In genomic region chr9:123927625-123928308, GRCh38 we compare ENCODE assay signal across 1 cellular context.
TF ChIP-seq lines count a peak whose summit lies in the region.

No MANE protein-coding gene starts in this region.

TF ChIP-seq in HepG2, 621 proteins besides CTCF, POLR2A, EP300 and RAD21 (continued from another document and continues in another):
- TF ChIP-seq TFE3 (CRISPR knock-in tag; IDR thresholded peaks at IDR 0.05): peak; percentile 60; the same call in 1 of the 2 replicates
- no peak for TF ChIP-seq HIVEP1 (CRISPR knock-in tag; IDR thresholded peaks at IDR 0.05)
- no peak for TF ChIP-seq KLF16 (CRISPR knock-in tag; IDR thresholded peaks at IDR 0.05)
- TF ChIP-seq MBNL3 (CRISPR knock-in tag; conservative IDR thresholded peaks at IDR 0.05): no peak
- no peak for TF ChIP-seq ZNF839 (CRISPR knock-in tag; IDR thresholded peaks at IDR 0.05; ENCODE audit: borderline replicate concordance)
- TF ChIP-seq, protein P1, sequence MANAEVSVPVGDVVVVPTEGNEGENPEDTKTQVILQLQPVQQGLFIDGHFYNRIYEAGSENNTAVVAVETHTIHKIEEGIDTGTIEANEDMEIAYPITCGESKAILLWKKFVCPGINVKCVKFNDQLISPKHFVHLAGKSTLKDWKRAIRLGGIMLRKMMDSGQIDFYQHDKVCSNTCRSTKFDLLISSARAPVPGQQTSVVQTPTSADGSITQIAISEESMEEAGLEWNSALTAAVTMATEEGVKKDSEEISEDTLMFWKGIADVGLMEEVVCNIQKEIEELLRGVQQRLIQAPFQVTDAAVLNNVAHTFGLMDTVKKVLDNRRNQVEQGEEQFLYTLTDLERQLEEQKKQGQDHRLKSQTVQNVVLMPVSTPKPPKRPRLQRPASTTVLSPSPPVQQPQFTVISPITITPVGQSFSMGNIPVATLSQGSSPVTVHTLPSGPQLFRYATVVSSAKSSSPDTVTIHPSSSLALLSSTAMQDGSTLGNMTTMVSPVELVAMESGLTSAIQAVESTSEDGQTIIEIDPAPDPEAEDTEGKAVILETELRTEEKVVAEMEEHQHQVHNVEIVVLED (CRISPR knock-in tag; IDR thresholded peaks at IDR 0.05; ENCODE audit: borderline replicate concordance): no peak
- TF ChIP-seq ZNF883 (CRISPR knock-in tag; IDR thresholded peaks at IDR 0.05; ENCODE audit: not compliant biosample characterization): no peak
- no peak for TF ChIP-seq ZNF225 (CRISPR knock-in tag; IDR thresholded peaks at IDR 0.05)
- no peak for TF ChIP-seq THRA (CRISPR knock-in tag; IDR thresholded peaks at IDR 0.05; ENCODE audit: borderline replicate concordance)
- no peak for TF ChIP-seq ATF7 (IDR thresholded peaks at IDR 0.05)
- no peak for TF ChIP-seq ATF7 (CRISPR knock-in tag; IDR thresholded peaks at IDR 0.05)
- TF ChIP-seq NFYB (CRISPR knock-in tag; IDR thresholded peaks at IDR 0.05): no peak
- TF ChIP-seq BCL6 (CRISPR knock-in tag; IDR thresholded peaks at IDR 0.05): 0 out of 2 replicates have a peak, but pooled peaks have one; percentile 23
- TF ChIP-seq ZBTB46 (CRISPR knock-in tag; IDR thresholded peaks at IDR 0.05; ENCODE audit: borderline replicate concordance): no peak
- TF ChIP-seq THAP11 (CRISPR knock-in tag; IDR thresholded peaks at IDR 0.05): no peak
- no peak for TF ChIP-seq ZNF446 (CRISPR knock-in tag; IDR thresholded peaks at IDR 0.05)
- TF ChIP-seq ZKSCAN1 (IDR thresholded peaks at IDR 0.05; ENCODE audit: low read length): no peak
- TF ChIP-seq PPARG (CRISPR knock-in tag; conservative IDR thresholded peaks at IDR 0.05): no peak
- TF ChIP-seq FLYWCH1 (CRISPR knock-in tag; IDR thresholded peaks at IDR 0.05): no peak
- no peak for TF ChIP-seq RCOR2 (CRISPR knock-in tag; IDR thresholded peaks at IDR 0.05)
- TF ChIP-seq TFAP4 (IDR thresholded peaks at IDR 0.05; ENCODE audit: borderline replicate concordance, low read depth): no peak
- TF ChIP-seq PRDM15 (CRISPR knock-in tag; IDR thresholded peaks at IDR 0.05): no peak
- TF ChIP-seq JUN (CRISPR knock-in tag; IDR thresholded peaks at IDR 0.05): no peak
- TF ChIP-seq SATB2 (CRISPR knock-in tag; IDR thresholded peaks at IDR 0.05): no peak
- no peak for TF ChIP-seq NFKB2 (CRISPR knock-in tag; IDR thresholded peaks at IDR 0.05; ENCODE audit: borderline replicate concordance)
- TF ChIP-seq SAP130 (CRISPR knock-in tag; IDR thresholded peaks at IDR 0.05; ENCODE audit: low read depth): peak; percentile 29; the same call in 1 of the 2 replicates
- no peak for TF ChIP-seq SOX13 (IDR thresholded peaks at IDR 0.05)
- TF ChIP-seq SOX13 (CRISPR knock-in tag; conservative IDR thresholded peaks at IDR 0.05 in 1 of 2, IDR thresholded peaks at IDR 0.05 in 1 of 2): peak in 1 of 2 experiments; percentile 44; a peak in 1 of 4 replicates
- no peak for TF ChIP-seq ZNF672 (CRISPR knock-in tag; IDR thresholded peaks at IDR 0.05)
- no peak for TF ChIP-seq CBX5 (CRISPR knock-in tag; IDR thresholded peaks at IDR 0.05; ENCODE audit: borderline replicate concordance)
- TF ChIP-seq HMG20B (CRISPR knock-in tag; conservative IDR thresholded peaks at IDR 0.05): no peak
- TF ChIP-seq ZNF564 (CRISPR knock-in tag; IDR thresholded peaks at IDR 0.05): no peak
- no peak for TF ChIP-seq KLF12 (CRISPR knock-in tag; IDR thresholded peaks at IDR 0.05; ENCODE audit: borderline replicate concordance)
- no peak for TF ChIP-seq ZNF549 (CRISPR knock-in tag; IDR thresholded peaks at IDR 0.05)
- TF ChIP-seq HNF4G (IDR thresholded peaks at IDR 0.05; ENCODE audit: borderline replicate concordance, low read depth, low read length): peak; percentile 27; the same call in 1 of the 2 replicates
- TF ChIP-seq HNF4G (CRISPR knock-in tag; IDR thresholded peaks at IDR 0.05; ENCODE audit: borderline replicate concordance, low read depth): no peak
- TF ChIP-seq TAF1 (CRISPR knock-in tag; IDR thresholded peaks at IDR 0.05): no peak
- no peak for TF ChIP-seq ZNF558 (CRISPR knock-in tag; IDR thresholded peaks at IDR 0.05; ENCODE audit: borderline replicate concordance)
- TF ChIP-seq ZNF597 (CRISPR knock-in tag; IDR thresholded peaks at IDR 0.05): no peak
- TF ChIP-seq SNAI1 (CRISPR knock-in tag; IDR thresholded peaks at IDR 0.05; ENCODE audit: borderline replicate concordance): no peak
- no peak for TF ChIP-seq GTF3A (CRISPR knock-in tag; conservative IDR thresholded peaks at IDR 0.05)
- TF ChIP-seq ZFP82 (CRISPR knock-in tag; IDR thresholded peaks at IDR 0.05; ENCODE audit: borderline replicate concordance): no peak
- TF ChIP-seq ZNF704 (CRISPR knock-in tag; IDR thresholded peaks at IDR 0.05; ENCODE audit: borderline replicate concordance): no peak
- TF ChIP-seq STAT6 (CRISPR knock-in tag; IDR thresholded peaks at IDR 0.05; ENCODE audit: borderline replicate concordance): no peak
- TF ChIP-seq MEF2D (CRISPR knock-in tag; IDR thresholded peaks at IDR 0.05): no peak
- TF ChIP-seq, protein P2, sequence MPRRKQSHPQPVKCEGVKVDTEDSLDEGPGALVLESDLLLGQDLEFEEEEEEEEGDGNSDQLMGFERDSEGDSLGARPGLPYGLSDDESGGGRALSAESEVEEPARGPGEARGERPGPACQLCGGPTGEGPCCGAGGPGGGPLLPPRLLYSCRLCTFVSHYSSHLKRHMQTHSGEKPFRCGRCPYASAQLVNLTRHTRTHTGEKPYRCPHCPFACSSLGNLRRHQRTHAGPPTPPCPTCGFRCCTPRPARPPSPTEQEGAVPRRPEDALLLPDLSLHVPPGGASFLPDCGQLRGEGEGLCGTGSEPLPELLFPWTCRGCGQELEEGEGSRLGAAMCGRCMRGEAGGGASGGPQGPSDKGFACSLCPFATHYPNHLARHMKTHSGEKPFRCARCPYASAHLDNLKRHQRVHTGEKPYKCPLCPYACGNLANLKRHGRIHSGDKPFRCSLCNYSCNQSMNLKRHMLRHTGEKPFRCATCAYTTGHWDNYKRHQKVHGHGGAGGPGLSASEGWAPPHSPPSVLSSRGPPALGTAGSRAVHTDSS (CRISPR knock-in tag; conservative IDR thresholded peaks at IDR 0.05): no peak
- TF ChIP-seq NCOR1 (IDR thresholded peaks at IDR 0.05; ENCODE audit: borderline replicate concordance, low read length): no peak
- no peak for TF ChIP-seq PCBP1 (IDR thresholded peaks at IDR 0.05; ENCODE audit: borderline replicate concordance, low read depth, low read length)
- TF ChIP-seq TMF1 (CRISPR knock-in tag; IDR thresholded peaks at IDR 0.05; ENCODE audit: low read depth): no peak
- no peak for TF ChIP-seq E2F5 (CRISPR knock-in tag; conservative IDR thresholded peaks at IDR 0.05)
